ENCODE assay signal across 8 cellular contexts in genomic region chr1:155261888-155262673, GRCh38. TPM values are rescaled to one million over a fixed set of nuclear protein-coding genes. Genes with fewer than 3 reads are reported as not detected.
DNase-seq lines count a peak whose midpoint lies in the region; TF ChIP-seq lines count a peak whose summit lies in the region.

SCAMP3 (minus strand) TSS chr1:155262360; CDS start chr1:155262151, 209 bp downstream.

- in situ Hi-C loops in HAP-1 (cut with MboI; ENCODE audit: low sequenced_read_pairs) = no loop called here

- H3K27me3 ChIP-seq in HAP-1 (ENCODE audit: low read depth) (no peaks in the 10 kb centered on the region), MM.1S (replicated peaks; ENCODE audit: insufficient read depth, low read length) (no peaks in the 10 kb centered on the region), stomach smooth muscle (ENCODE audit: control insufficient read depth in 1 of 2, insufficient read depth in 2 of 2, low read length in 2 of 2) (no peaks in the 10 kb centered on the region)

- no peaks in the 10 kb centered on the region for H3K9me2 ChIP-seq in MM.1S (replicated peaks; ENCODE audit: insufficient read depth, low read length)

- no peaks in the 10 kb centered on the region for H3K9me3 Mint-ChIP-seq in neural crest cell

- peaks cover 35% of the 10 kb centered on the region for H3F3A ChIP-seq in MM.1S (ENCODE audit: insufficient read depth, low read length)

- H3K36me3 ChIP-seq in ES-I3 (ENCODE audit: insufficient read depth, low read length) (peaks cover 29% of the 10 kb centered on the region), HAP-1 (replicated peaks) (peaks cover 59% of the 10 kb centered on the region), MM.1S (replicated peaks; ENCODE audit: insufficient read depth, low read length) (peaks cover 14% of the 10 kb centered on the region; the same call in 1 of the 2 replicates), stomach smooth muscle (ENCODE audit: control insufficient read depth in 2 of 2, insufficient read depth in 2 of 2, low read length in 2 of 2) (peaks cover 34 to 35% of the 10 kb centered on the region in 2 donors)

- H3K4me1 ChIP-seq in ES-I3 (ENCODE audit: insufficient read depth, low read length) = peaks cover 6% of the 10 kb centered on the region; the same call in 1 of the 2 replicates
- peaks cover 3% of the 10 kb centered on the region for H3K4me1 ChIP-seq in HAP-1
- H3K4me1 ChIP-seq in MM.1S (ENCODE audit: low read length) = peaks cover 13% of the 10 kb centered on the region; the same call in 1 of the 2 replicates
- peaks cover 20% of the 10 kb centered on the region for H3K4me1 ChIP-seq in stomach smooth muscle (ENCODE audit: control insufficient read depth, insufficient read depth, low read length)

- peaks cover 4% of the 10 kb centered on the region for H3K27me3 Mint-ChIP-seq in neural crest cell (ENCODE audit: low read depth)

- H3K9me3 ChIP-seq in ES-I3 (ENCODE audit: control insufficient read depth, insufficient read depth, low read length) (no peaks in the 10 kb centered on the region), HAP-1 (no peaks in the 10 kb centered on the region), MM.1S (replicated peaks; ENCODE audit: insufficient read depth, low read length) (no peaks in the 10 kb centered on the region), stomach smooth muscle (ENCODE audit: control insufficient read depth in 2 of 2, low read length in 2 of 2) (no peaks in the 10 kb centered on the region)

- peak within 1 kb of the TSS; percentile 98 for H3K4me3 Mint-ChIP-seq in neural crest cell

- H3K27ac ChIP-seq in MM.1S (ENCODE audit: low read length) (peak within 1 kb of the TSS; percentile 39; the same call in 1 of the 2 replicates), stomach smooth muscle (ENCODE audit: low read length) (peak within 1 kb of the TSS; percentile 84)

- DNase-seq in HAP-1 (ENCODE audit: low spot score in 2 of 2) = peak; percentile 97 to 98
- DNase-seq in MM.1S = peak; percentile 100
- peak; percentile 94 for DNase-seq in SIG-M5 (lab: John Stamatoyannopoulos, UW)
- DNase-seq in activated gamma-delta T cell (lab: John Stamatoyannopoulos, UW) = peak; percentile 57
- DNase-seq in fibroblast of villous mesenchyme (ENCODE audit: low read depth) = peak; percentile 99
- DNase-seq in neural crest cell (ENCODE audit: low read depth, low spot score) = peak; percentile 83

- H3K4me3 ChIP-seq in HAP-1 (peak within 1 kb of the TSS; percentile 61), MM.1S (ENCODE audit: low read length) (peak within 1 kb of the TSS; percentile 90), fibroblast of villous mesenchyme (ENCODE audit: low read depth, low read length) (peak within 1 kb of the TSS; percentile 93), stomach smooth muscle (ENCODE audit: low read length in 2 of 2) (peak within 1 kb of the TSS; percentile 87 to 94)

- peak within 1 kb of the TSS; percentile 86 for H3K4me2 ChIP-seq in MM.1S (ENCODE audit: low read depth, low read length)

- H3K36me3 Mint-ChIP-seq in neural crest cell (ENCODE audit: low read depth) = peaks cover 23% of the 10 kb centered on the region

- H4K20me1 ChIP-seq in MM.1S (ENCODE audit: insufficient read depth, low read length) = no peaks in the 10 kb centered on the region

- peak within 1 kb of the TSS; percentile 68 for H2AFZ ChIP-seq in MM.1S (ENCODE audit: low read length)

- TF ChIP-seq CTCF in MM.1S (IDR thresholded peaks at IDR 0.05; ENCODE audit: low read length) = no peak
- TF ChIP-seq CTCF in fibroblast of villous mesenchyme (IDR thresholded peaks at IDR 0.05; ENCODE audit: insufficient read depth, low read depth, low read length) = no peak
- no peak for TF ChIP-seq CTCF in neural crest cell (conservative IDR thresholded peaks at IDR 0.05)

- H3K9ac ChIP-seq in ES-I3 (ENCODE audit: low read depth, low read length) = peak within 1 kb of the TSS; percentile 66
- peak within 1 kb of the TSS; percentile 79 for H3K9ac ChIP-seq in MM.1S (ENCODE audit: low read length)
- peak within 1 kb of the TSS; percentile 84 to 90 for H3K9ac ChIP-seq in stomach smooth muscle (ENCODE audit: low read length in 2 of 2)

- H3K4me1 Mint-ChIP-seq in neural crest cell = peaks cover 31% of the 10 kb centered on the region

- H3K79me2 ChIP-seq in MM.1S (ENCODE audit: low read length) = peaks cover 25% of the 10 kb centered on the region

- H3K27ac Mint-ChIP-seq in neural crest cell (ENCODE audit: unreplicated experiment) = peak within 1 kb of the TSS; percentile 91

RNA-seq across cellular contexts. Expression of gene SCAMP3, which starts in this region (rescaled TPM):
- total RNA-seq in fibroblast of villous mesenchyme = 33.7 and 35.8 TPM in 2 replicates
- total RNA-seq in neural crest cell = 68.9 and 75.3 TPM in 2 replicates

Comparison
In these comparisons a context has a peak if more than half of its experiments do, and no peak if none do; other contexts are left out.
1. Peak in every context shown above with its lines: DNase-seq, H3K4me3 ChIP-seq and H3K27ac ChIP-seq.